Comparison of ENCODE assay signal across 8 cellular contexts in the genomic region with DNA sequence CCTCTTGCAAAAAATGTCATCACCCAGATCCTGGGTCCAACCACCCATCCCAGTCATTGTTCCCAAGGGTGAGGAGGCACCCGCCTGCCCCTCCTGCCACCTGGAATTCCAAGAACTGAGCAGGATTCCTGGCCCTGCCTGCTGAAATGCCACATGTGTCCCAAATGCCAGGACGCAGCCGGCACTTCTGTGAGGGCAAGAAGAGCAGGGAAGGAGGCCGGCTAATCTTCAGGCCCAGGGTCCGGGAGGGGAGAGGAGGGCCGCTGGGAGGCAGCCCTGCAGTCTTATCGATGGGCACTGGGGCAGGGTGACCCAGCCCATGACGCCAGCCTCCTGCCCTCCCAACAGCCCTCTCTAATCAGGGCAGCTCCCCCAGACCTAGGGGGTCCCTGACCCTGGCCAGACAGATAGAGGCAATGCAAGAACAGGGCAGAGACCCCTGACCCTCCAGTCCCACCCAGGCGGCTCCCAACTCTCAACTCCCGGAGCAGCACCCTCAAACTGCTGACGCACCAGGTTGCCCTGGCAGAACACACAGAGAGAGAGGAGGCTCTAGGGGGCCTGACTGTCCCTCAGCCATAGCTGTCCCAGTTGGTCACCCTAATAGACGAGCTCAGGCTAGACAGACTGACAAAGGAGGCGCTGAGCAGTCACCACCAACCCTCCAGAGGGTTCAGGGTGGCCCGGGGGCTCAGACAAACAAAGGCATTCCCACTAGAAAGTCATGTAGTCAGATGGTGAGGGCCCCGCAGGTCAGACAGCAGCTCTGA. TPM values are rescaled to one million over a fixed set of nuclear protein-coding genes. Genes with fewer than 3 reads are reported as not detected.
DNase-seq lines count a peak whose midpoint lies in the region; ATAC-seq, FAIRE-seq and TF ChIP-seq lines count a peak whose summit lies in the region.

No MANE protein-coding gene starts in this region.

- WGBS in A549 (ENCODE audit: missing lambda C conversion rate) = 80% methylated on average over 7 of the region's 15 CpGs

- no peak for DNase-seq in A549 (ENCODE audit: low read depth in 1 of 2, low spot score in 1 of 2)
- DNase-seq in MCF 10A (ENCODE audit: unreplicated experiment) = no peak
- DNase-seq in GM12892 (ENCODE audit: insufficient read length) = no peak
- no peak for DNase-seq in stimulated activated CD8-positive, alpha-beta memory T cell treated with anti-CD3 and anti-CD28 coated beads, Interleukin-4, amount 100 ng/mL, for 48 hours

- H3K4me3 Mint-ChIP-seq in MCF 10A (ENCODE audit: unreplicated experiment) = peak overlapping the region; percentile 99

- H3K27me3 ChIP-seq in HUES48 (ENCODE audit: control insufficient read depth, insufficient read depth, low read length) (0 out of 2 replicates have a peak, but pooled peaks cover 6% of the 10 kb centered on the region), muscle layer of duodenum (ENCODE audit: low read depth, low read length) (no peaks in the 10 kb centered on the region)

- no peak for TF ChIP-seq RAD21 in A549 (conservative IDR thresholded peaks at IDR 0.05 in 1 of 2, IDR thresholded peaks at IDR 0.05 in 1 of 2)

- POLR2A ChIA-PET in A549 (lab: Yijun Ruan, JAX) (interaction anchor here (1.0 to 2.6 kb wide), 2 partner anchors 8 to 18 kb away, joined by 3 to 14 read pairs; no protein-coding TSS in a partner anchor), MCF 10A (lab: Yijun Ruan, JAX) (interaction anchor here (0.6 to 2.4 kb wide), 9 partner anchors 9 to 71 kb away, joined by 3 to 18 read pairs (median 4); partner anchors contain the start of genes DOHH and HMG20B)

- TF ChIP-seq EP300 in A549 (IDR thresholded peaks at IDR 0.05) = no peak

- H3K4me3 ChIP-seq in A549 (peak overlapping the region; percentile 87), HUES48 (ENCODE audit: low read depth, low read length) (peak overlapping the region; percentile 91; the same call in 1 of the 2 replicates), muscle layer of duodenum (ENCODE audit: low read depth in 1 of 2, low read length in 2 of 2) (peak overlapping the region; percentile 79 to 94)

- H3K27ac Mint-ChIP-seq in MCF 10A (ENCODE audit: low read depth, unreplicated experiment) = peak overlapping the region; percentile 89

- no peaks in the 10 kb centered on the region for H3K36me3 ChIP-seq in HUES48 (ENCODE audit: control insufficient read depth, insufficient read depth, low read length)
- H3K36me3 ChIP-seq in muscle layer of duodenum (ENCODE audit: control insufficient read depth in 1 of 2, insufficient read depth in 2 of 2, low read length in 2 of 2) = no peaks in the 10 kb centered on the region

- intact Hi-C loops in MCF 10A (cut with micrococcal nuclease) = loop anchor here (10.0 kb wide), 1 partner anchor 149 kb away; the partner anchor contains the start of genes PIP5K1C and TJP3

- FAIRE-seq in A549 (lab: Jason Lieb, UNC) = no peak
- no peak for FAIRE-seq in GM12892 (lab: Jason Lieb, UNC)

- BruUV-seq in MCF 10A (replicated peaks; lab: Mats Ljungman, UMichigan) = no TSS peak

- peaks cover 22% of the 10 kb centered on the region for H3K4me1 ChIP-seq in A549
- peaks cover 4% of the 10 kb centered on the region; the same call in 1 of the 2 replicates for H3K4me1 ChIP-seq in HUES48 (ENCODE audit: control insufficient read depth, insufficient read depth, low read length)
- H3K4me1 ChIP-seq in muscle layer of duodenum (ENCODE audit: control insufficient read depth in 1 of 2, insufficient read depth in 2 of 2, low read length in 2 of 2) = peaks cover 0 to 17% of the 10 kb centered on the region in 2 donors

- H3K4me1 Mint-ChIP-seq in MCF 10A (ENCODE audit: insufficient read depth, unreplicated experiment) = peaks cover 10% of the 10 kb centered on the region

- H3K27ac ChIP-seq in A549 (peak overlapping the region; percentile 89 to 100; a peak in 4 of 6 replicates), HUES48 (ENCODE audit: low read depth, low read length) (no peak overlapping the region), muscle layer of duodenum (ENCODE audit: low read length) (no peak overlapping the region)

- ATAC-seq in A549 = no peak
- ATAC-seq in GM21526 (IDR thresholded peaks at IDR 0.05; ENCODE audit: low FRiP score, unreplicated experiment) = no peak
- no peak for ATAC-seq in HG02588 (IDR thresholded peaks at IDR 0.05; ENCODE audit: unreplicated experiment)

- CTCF ChIA-PET in A549 (lab: Yijun Ruan, JAX) = interaction anchor here (0.7 to 10.0 kb wide), 8 partner anchors 10 to 68 kb away, joined by 3 to 70 read pairs (median 4); partner anchors contain the start of gene HMG20B
- CTCF ChIA-PET in MCF 10A (lab: Yijun Ruan, JAX) = interaction anchor here (0.6 to 4.6 kb wide), 9 partner anchors 10 to 790 kb away, joined by 3 to 22 read pairs (median 4); partner anchors contain the start of gene TEKTIP1

- H3K9ac ChIP-seq in HUES48 (ENCODE audit: low read depth, low read length) = no peak overlapping the region

- H3K27me3 Mint-ChIP-seq in MCF 10A (ENCODE audit: insufficient read depth, unreplicated experiment) = no peaks in the 10 kb centered on the region

- no peaks in the 10 kb centered on the region for H3K9me3 Mint-ChIP-seq in MCF 10A (ENCODE audit: unreplicated experiment)

- peaks cover 27% of the 10 kb centered on the region for H3K36me3 Mint-ChIP-seq in MCF 10A (ENCODE audit: insufficient read depth, unreplicated experiment)

- H3K4me2 ChIP-seq in A549 = peak overlapping the region; percentile 98

- H3K9me3 ChIP-seq in A549 (no peaks in the 10 kb centered on the region), HUES48 (ENCODE audit: control insufficient read depth, insufficient read depth, low read length) (no peaks in the 10 kb centered on the region), muscle layer of duodenum (ENCODE audit: control insufficient read depth in 1 of 2, low read length in 2 of 2) (no peaks in the 10 kb centered on the region)

- TF ChIP-seq POLR2A in A549 (IDR thresholded peaks at IDR 0.05; ENCODE audit: low read length) = no peak
- TF ChIP-seq POLR2A in GM12892 (IDR thresholded peaks at IDR 0.05; ENCODE audit: low read depth, low read length) = no peak

- no peak for TF ChIP-seq CTCF in A549 (IDR thresholded peaks at IDR 0.05)
- TF ChIP-seq CTCF in MCF 10A (IDR thresholded peaks at IDR 0.05; ENCODE audit: unreplicated experiment) = no peak

TF ChIP-seq in A549, 52 proteins besides CTCF, POLR2A, EP300 and RAD21:
- TF ChIP-seq FOXS1 (CRISPR knock-in tag; IDR thresholded peaks at IDR 0.05) = no peak
- TF ChIP-seq CEBPB (IDR thresholded peaks at IDR 0.05) = no peak
- TF ChIP-seq HDAC2 (IDR thresholded peaks at IDR 0.05) = no peak

RNA-seq across cellular contexts. Expression of gene MFSD12, which starts 1.5 kb away (rescaled TPM):
- 52.5 and 54.9 TPM in 2 replicates for polyA plus RNA-seq in A549 (2011; rRNA removed)
- 123 and 172 TPM in 2 replicates for polyA plus RNA-seq in A549 (2012; cell fraction: cytosol; rRNA removed)
- polyA plus RNA-seq in A549 (2012; cell fraction: nucleus; rRNA removed) = 386 and 515 TPM in 2 replicates
- 101 to 115 TPM (median 109 TPM) in 3 replicates for polyA plus RNA-seq in A549 (2017; fragmentation: RNase III; extraction: RNeasy Plus Mini Kit Qiagen cat#74134 plus additional on column Dnase treatment)
- polyA minus RNA-seq in A549 (2011; rRNA and poly(A)+ RNA removed) = 45.4 and 59.7 TPM in 2 replicates
- 77.5 and 79.4 TPM in 2 replicates for total RNA-seq in MCF 10A (2022)
- polyA plus RNA-seq in GM12892 (2012; ENCODE audit: missing spikeins) = 15.4 TPM

RNA-seq across cellular contexts. Expression of gene TEKTIP1, which starts 16.9 kb away (rescaled TPM):
- not detected in 2 replicates for polyA plus RNA-seq in A549 (2011; rRNA removed)
- polyA plus RNA-seq in A549 (2012; cell fraction: cytosol; rRNA removed) = not detected in 2 replicates
- polyA plus RNA-seq in A549 (2012; cell fraction: nucleus; rRNA removed) = 0.17 and 0.24 TPM in 2 replicates
- not detected in 3 replicates for polyA plus RNA-seq in A549 (2017; fragmentation: RNase III; extraction: RNeasy Plus Mini Kit Qiagen cat#74134 plus additional on column Dnase treatment)
- not detected in 2 replicates for polyA minus RNA-seq in A549 (2011; rRNA and poly(A)+ RNA removed)
- 0.49 and 1.0 TPM in 2 replicates for total RNA-seq in MCF 10A (2022)
- not detected for polyA plus RNA-seq in GM12892 (2012; ENCODE audit: missing spikeins)

RNA-seq across cellular contexts. Expression of gene HMG20B, which starts 16.9 kb away (rescaled TPM):
- 19.6 and 24.2 TPM in 2 replicates for polyA plus RNA-seq in A549 (2011; rRNA removed)
- polyA plus RNA-seq in A549 (2012; cell fraction: cytosol; rRNA removed) = 46.4 and 58.3 TPM in 2 replicates
- 120 and 131 TPM in 2 replicates for polyA plus RNA-seq in A549 (2012; cell fraction: nucleus; rRNA removed)
- 40.0 to 47.1 TPM (median 46.6 TPM) in 3 replicates for polyA plus RNA-seq in A549 (2017; fragmentation: RNase III; extraction: RNeasy Plus Mini Kit Qiagen cat#74134 plus additional on column Dnase treatment)
- polyA minus RNA-seq in A549 (2011; rRNA and poly(A)+ RNA removed) = 6.6 and 8.4 TPM in 2 replicates
- total RNA-seq in MCF 10A (2022) = 54.7 and 64.7 TPM in 2 replicates
- polyA plus RNA-seq in GM12892 (2012; ENCODE audit: missing spikeins) = 20.0 TPM

RNA-seq across cellular contexts. Expression of gene GIPC3, which starts 29.4 kb away (rescaled TPM):
- polyA plus RNA-seq in A549 (2011; rRNA removed) (0.05 and 0.20 TPM in 2 replicates), A549 (2017; fragmentation: RNase III; extraction: RNeasy Plus Mini Kit Qiagen cat#74134 plus additional on column Dnase treatment) (0.07 to 0.15 TPM (median 0.12 TPM) in 3 replicates)
- polyA plus RNA-seq in A549 (2012; cell fraction: cytosol; rRNA removed) = 0.08 and 0.14 TPM in 2 replicates
- 0.15 and 0.16 TPM in 2 replicates for polyA plus RNA-seq in A549 (2012; cell fraction: nucleus; rRNA removed)
- polyA minus RNA-seq in A549 (2011; rRNA and poly(A)+ RNA removed) = 0.15 and 0.41 TPM in 2 replicates
- total RNA-seq in MCF 10A (2022) = not detected in 2 replicates
- not detected for polyA plus RNA-seq in GM12892 (2012; ENCODE audit: missing spikeins)

RNA-seq across cellular contexts. Expression of gene FZR1, which starts 49.7 kb away (rescaled TPM):
- 13.9 and 14.4 TPM in 2 replicates for polyA plus RNA-seq in A549 (2011; rRNA removed)
- 30.1 and 34.7 TPM in 2 replicates for polyA plus RNA-seq in A549 (2012; cell fraction: cytosol; rRNA removed)
- polyA plus RNA-seq in A549 (2012; cell fraction: nucleus; rRNA removed) = 67.4 and 92.3 TPM in 2 replicates
- polyA plus RNA-seq in A549 (2017; fragmentation: RNase III; extraction: RNeasy Plus Mini Kit Qiagen cat#74134 plus additional on column Dnase treatment) = 15.5 to 19.1 TPM (median 18.1 TPM) in 3 replicates
- polyA minus RNA-seq in A549 (2011; rRNA and poly(A)+ RNA removed) = 13.8 and 22.6 TPM in 2 replicates
- 46.4 and 48.9 TPM in 2 replicates for total RNA-seq in MCF 10A (2022)
- 16.5 TPM for polyA plus RNA-seq in GM12892 (2012; ENCODE audit: missing spikeins)

Comparison
In these comparisons a context has a peak if more than half of its experiments do, and no peak if none do; other contexts are left out.
1. H3K27ac ChIP-seq: peak in A549 (2 of 2); none in HUES48 (single experiment) and muscle layer of duodenum (single experiment).
2. Peak in every context shown above with its lines, with median percentiles within 50 percentile points of each other: H3K4me3 ChIP-seq.